In genomic region chr20:7748624-7749023, GRCh38 we compare ENCODE assay signal across 35 cellular contexts.
"Had no signal": no experiment of that assay in that cellular context is flagged by ENCODE, and none has a peak within 500 bp of the region (broad histone marks: within the 10 kb centered on the region; RNA-seq: fewer than 3 reads in every experiment).

No MANE protein-coding gene starts in this region.

- H3K9ac ChIP-seq: KMS-11 had no signal

- H3K36me3 ChIP-seq: MG63 had no signal

- H3K27ac ChIP-seq: KMS-11 had no signal

- DNase-seq: Karpas-422, Kasumi-1, KG1, MG63, MM.1S, MV-4-11, NCI-H1048, NCI-H1092, NCI-H1092 treated with DMSO at 0.1 percent for 48 hours, NCI-H1105, NCI-H1105 treated with DMSO at 0.1 percent for 48 hours, NCI-H1417, NCI-H1417 treated with DMSO at 0.1 percent for 48 hours, NCI-H1436, NCI-H1436 treated with DMSO at 0.1 percent for 48 hours, NCI-H146, NCI-H1694, NCI-H1694 treated with DMSO at 0.1 percent for 48 hours, NCI-H187, NCI-H187 treated with DMSO at 0.1 percent for 48 hours, NCI-H1930, NCI-H2029, NCI-H2029 treated with DMSO at 0.1 percent for 48 hours, NCI-H2081, NCI-H2081 treated with DMSO at 0.1 percent for 48 hours, NCI-H2107, NCI-H2171, NCI-H2171 treated with DMSO at 0.1 percent for 48 hours, NCI-H2227 treated with DMSO at 0.1 percent for 48 hours, NCI-H226, NCI-H345, NCI-H446, NCI-H446 treated with DMSO at 0.1 percent for 48 hours, NCI-H510A had no signal

- H3K4me3 ChIP-seq: MG63 had no signal

- H3K4me2 ChIP-seq: KMS-11 had no signal

- H3K27me3 ChIP-seq: MG63 had no signal
